9 cellular contexts compared by ENCODE assay signal in the genomic region with DNA sequence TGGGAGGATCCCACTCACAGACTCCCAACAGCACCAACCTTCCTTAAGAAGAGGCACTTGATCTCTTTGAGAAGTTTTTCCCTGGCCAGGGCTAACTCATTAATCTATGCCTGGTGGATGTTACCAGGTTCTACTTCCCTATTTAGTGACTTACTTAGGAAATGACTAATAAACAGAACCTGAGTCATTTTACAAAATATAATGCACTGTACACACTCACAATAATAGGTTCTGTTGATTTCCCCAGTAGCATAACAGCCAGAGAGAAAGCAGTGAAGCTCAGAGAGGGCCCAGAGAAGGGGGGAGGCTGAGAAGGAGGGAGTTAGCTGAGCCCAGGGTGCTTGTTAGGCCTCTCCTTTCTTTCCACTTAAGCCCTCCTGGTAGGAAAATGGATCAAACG. TPM values are rescaled to one million over a fixed set of nuclear protein-coding genes. Genes with fewer than 3 reads are reported as not detected.
DNase-seq lines count a peak whose midpoint lies in the region; ATAC-seq and TF ChIP-seq lines count a peak whose summit lies in the region.
"Had no signal": no experiment of that assay in that cellular context is flagged by ENCODE, and none has a peak within 500 bp of the region (broad histone marks: within the 10 kb centered on the region; RNA-seq: fewer than 3 reads in every experiment).

No MANE protein-coding gene starts in this region.

- H3K9me3 ChIP-seq in SJSA1 (replicated peaks) = no peaks in the 10 kb centered on the region
- no peaks in the 10 kb centered on the region for H3K9me3 ChIP-seq in upper lobe of right lung

- H3K27ac Mint-ChIP-seq in nephron progenitor cell = no peak overlapping the region
- H3K27ac Mint-ChIP-seq: memory B cell had no signal

- H3K27me3 ChIP-seq in SJSA1 (replicated peaks) = no peaks in the 10 kb centered on the region
- H3K27me3 ChIP-seq in upper lobe of right lung = no peaks in the 10 kb centered on the region

- H3K36me3 Mint-ChIP-seq in nephron progenitor cell (ENCODE audit: low read depth) = peaks cover 4% of the 10 kb centered on the region

- H3K9me3 Mint-ChIP-seq in nephron progenitor cell = peaks cover 6% of the 10 kb centered on the region
- H3K9me3 Mint-ChIP-seq: memory B cell had no signal

- H3K27me3 Mint-ChIP-seq in nephron progenitor cell (ENCODE audit: low read depth, poor library complexity) = peaks cover 8% of the 10 kb centered on the region

- H3K36me3 ChIP-seq in SJSA1 (0 out of 2 replicates have a peak, but pooled peaks cover 6% of the 10 kb centered on the region), upper lobe of right lung (no peaks in the 10 kb centered on the region)

- H3K27ac ChIP-seq in SJSA1 = peak overlapping the region; percentile 69
- no peak overlapping the region for H3K27ac ChIP-seq in upper lobe of right lung

- H3K4me1 Mint-ChIP-seq in nephron progenitor cell = peaks cover 10% of the 10 kb centered on the region
- H3K4me1 Mint-ChIP-seq: memory B cell had no signal

- H3K4me3 ChIP-seq in SJSA1 (no peak overlapping the region), upper lobe of right lung (no peak overlapping the region)

- H3K4me3 Mint-ChIP-seq in nephron progenitor cell = no peak overlapping the region
- H3K4me3 Mint-ChIP-seq: memory B cell had no signal

- TF ChIP-seq CTCF in upper lobe of right lung (IDR thresholded peaks at IDR 0.05) (no peak), nephron progenitor cell (IDR thresholded peaks at IDR 0.05) (no peak)

- H3K4me1 ChIP-seq in SJSA1 (replicated peaks) (peaks cover 41% of the 10 kb centered on the region), upper lobe of right lung (peaks cover 6% of the 10 kb centered on the region)

- DNase-seq in A172 (ENCODE audit: low spot score) (peak; percentile 83), SJSA1 (ENCODE audit: low read depth in 1 of 2, low spot score in 2 of 2) (peak; percentile 51 to 58), upper lobe of right lung (no peak), foreskin melanocyte (no peak), dedifferentiated amniotic fluid mesenchymal stem cell (ENCODE audit: extremely low spot score) (no peak), nephron progenitor cell (no peak)

- intact Hi-C loops in upper lobe of right lung (cut with DNase I) = no loop called here

- ATAC-seq in GM18907 (IDR thresholded peaks at IDR 0.05; ENCODE audit: unreplicated experiment) (peak; percentile 99), HG03066 (IDR thresholded peaks at IDR 0.05; ENCODE audit: low read depth, unreplicated experiment) (peak; percentile 88), upper lobe of right lung (peak; percentile 70)

RNA-seq across cellular contexts. Expression of a gene that starts 27.1 kb away (rescaled TPM):
- total RNA-seq in A172 (2014; rRNA removed; shearing (Covaris generic)) = 0.96 and 6.2 TPM in 2 replicates
- 15.5 and 25.3 TPM in 2 replicates for total RNA-seq in SJSA1 (2014; rRNA removed; shearing (Covaris generic))
- 10.8 TPM for total RNA-seq in upper lobe of right lung

Comparison
In these comparisons a context has a peak if more than half of its experiments do, and no peak if none do; other contexts are left out.
1. DNase-seq: peak in A172 (single experiment) and SJSA1 (2 of 2); none in upper lobe of right lung (single experiment), foreskin melanocyte (single experiment), dedifferentiated amniotic fluid mesenchymal stem cell (single experiment) and nephron progenitor cell (single experiment).
2. Peak in every context shown above with its lines, with median percentiles within 50 percentile points of each other: ATAC-seq.